Comparison of ENCODE assay signal across 8 cellular contexts in the genomic region with DNA sequence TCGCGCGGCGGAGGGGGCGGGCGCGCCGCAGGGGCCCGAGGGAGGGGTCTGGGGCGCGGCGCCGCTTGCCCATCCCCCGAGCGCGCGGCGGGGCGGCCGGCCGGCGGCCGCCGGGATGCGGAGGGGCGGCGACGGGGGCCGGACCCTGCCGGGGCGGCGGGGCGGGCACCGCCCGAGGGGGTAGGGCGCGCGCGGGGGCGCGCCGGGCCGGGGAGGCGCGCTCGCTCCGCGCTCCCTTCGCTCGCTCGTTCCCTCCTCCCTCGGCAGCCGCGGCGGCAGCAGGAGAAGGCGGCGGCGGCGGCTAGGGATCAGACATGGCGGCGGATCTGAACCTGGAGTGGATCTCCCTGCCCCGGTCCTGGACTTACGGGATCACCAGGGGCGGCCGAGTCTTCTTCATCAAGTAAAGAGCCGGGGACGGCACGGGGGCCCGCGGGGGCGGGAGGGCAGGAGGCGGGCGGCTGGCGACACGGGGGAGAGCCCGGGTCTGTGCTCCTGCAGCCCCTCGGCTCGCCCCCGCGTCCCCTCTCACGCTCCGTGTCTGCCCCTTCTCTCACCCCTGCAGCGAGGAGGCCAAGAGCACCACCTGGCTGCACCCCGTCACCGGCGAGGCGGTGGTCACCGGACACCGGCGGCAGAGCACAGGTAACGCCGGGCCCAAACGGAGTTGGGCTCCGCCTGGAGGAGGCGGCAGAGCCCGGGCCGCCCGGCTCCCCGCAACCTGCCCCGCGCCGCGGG. TPM values are rescaled to one million over a fixed set of nuclear protein-coding genes. Genes with fewer than 3 reads are reported as not detected.
DNase-seq lines count a peak whose midpoint lies in the region; ATAC-seq and TF ChIP-seq lines count a peak whose summit lies in the region.

A gene with protein sequence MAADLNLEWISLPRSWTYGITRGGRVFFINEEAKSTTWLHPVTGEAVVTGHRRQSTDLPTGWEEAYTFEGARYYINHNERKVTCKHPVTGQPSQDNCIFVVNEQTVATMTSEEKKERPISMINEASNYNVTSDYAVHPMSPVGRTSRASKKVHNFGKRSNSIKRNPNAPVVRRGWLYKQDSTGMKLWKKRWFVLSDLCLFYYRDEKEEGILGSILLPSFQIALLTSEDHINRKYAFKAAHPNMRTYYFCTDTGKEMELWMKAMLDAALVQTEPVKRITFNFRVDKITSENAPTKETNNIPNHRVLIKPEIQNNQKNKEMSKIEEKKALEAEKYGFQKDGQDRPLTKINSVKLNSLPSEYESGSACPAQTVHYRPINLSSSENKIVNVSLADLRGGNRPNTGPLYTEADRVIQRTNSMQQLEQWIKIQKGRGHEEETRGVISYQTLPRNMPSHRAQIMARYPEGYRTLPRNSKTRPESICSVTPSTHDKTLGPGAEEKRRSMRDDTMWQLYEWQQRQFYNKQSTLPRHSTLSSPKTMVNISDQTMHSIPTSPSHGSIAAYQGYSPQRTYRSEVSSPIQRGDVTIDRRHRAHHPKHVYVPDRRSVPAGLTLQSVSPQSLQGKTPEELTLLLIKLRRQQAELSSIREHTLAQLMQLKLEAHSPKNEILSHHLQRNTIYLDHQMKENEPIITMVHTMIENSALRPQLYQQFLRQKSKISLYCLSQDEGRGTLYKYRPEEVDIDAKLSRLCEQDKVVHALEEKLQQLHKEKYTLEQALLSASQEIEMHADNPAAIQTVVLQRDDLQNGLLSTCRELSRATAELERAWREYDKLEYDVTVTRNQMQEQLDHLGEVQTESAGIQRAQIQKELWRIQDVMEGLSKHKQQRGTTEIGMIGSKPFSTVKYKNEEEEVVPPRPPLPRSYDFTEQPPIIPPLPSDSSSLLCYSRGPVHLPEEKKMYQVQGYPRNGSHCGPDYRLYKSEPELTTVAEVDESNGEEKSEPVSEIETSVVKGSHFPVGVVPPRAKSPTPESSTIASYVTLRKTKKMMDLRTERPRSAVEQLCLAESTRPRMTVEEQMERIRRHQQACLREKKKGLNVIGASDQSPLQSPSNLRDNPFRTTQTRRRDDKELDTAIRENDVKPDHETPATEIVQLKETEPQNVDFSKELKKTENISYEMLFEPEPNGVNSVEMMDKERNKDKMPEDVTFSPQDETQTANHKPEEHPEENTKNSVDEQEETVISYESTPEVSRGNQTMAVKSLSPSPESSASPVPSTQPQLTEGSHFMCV (plus strand): TSS at position 248 of the 738 bp plus-strand sequence. CDS start 67 bp downstream, at position 315.

- peak within 1 kb of the TSS; percentile 81 for H3K27ac ChIP-seq in layer of hippocampus (ENCODE audit: low read depth, low read length)

- peaks cover 5% of the 10 kb centered on the region for H3K27me3 Mint-ChIP-seq in WTC11 (ENCODE audit: low read depth)

- CTCF ChIA-PET in WTC11 (lab: Charles Lee), result interaction anchor here (1.9 kb wide), 1 partner anchor 57 kb away, joined by 5 read pairs; no protein-coding TSS in a partner anchor

- DNase-seq in AG20443 (ENCODE audit: low spot score) (peak; percentile 95), GM19240 (ENCODE audit: insufficient read length, low spot score) (peak; percentile 10), NCI-H2029 (lab: John Stamatoyannopoulos, UW) (peak; percentile 54), WTC11 (ENCODE audit: low spot score) (peak; percentile 75), dermis blood vessel endothelial cell (peak; percentile 67)
- DNase-seq in stimulated activated CD4-positive, alpha-beta T cell treated with anti-CD3 and anti-CD28 coated beads, Interleukin-12 subunit alpha, Interleukin-12 subunit beta, amount 100 ng/mL, for 48 hours (ENCODE audit: low read depth in 2 of 3, low spot score in 1 of 3), result peak in 2 of 3 donors; percentile 24 to 32

- peak within 1 kb of the TSS; percentile 91 for H3K4me3 Mint-ChIP-seq in WTC11

- peaks cover 41% of the 10 kb centered on the region for H3K4me1 Mint-ChIP-seq in WTC11

- H3K27me3 ChIP-seq in layer of hippocampus (ENCODE audit: control insufficient read depth, insufficient read depth, low read length), result no peaks in the 10 kb centered on the region

- peaks cover 39% of the 10 kb centered on the region for H3K36me3 Mint-ChIP-seq in WTC11

- ATAC-seq in WTC11 (peak; percentile 77), GM21717 (IDR thresholded peaks at IDR 0.05; ENCODE audit: unreplicated experiment) (no peak)

- H3K27ac Mint-ChIP-seq in WTC11, result peak within 1 kb of the TSS; percentile 98

- no peak for TF ChIP-seq CTCF in WTC11 (IDR thresholded peaks at IDR 0.05)

- peaks cover 27% of the 10 kb centered on the region for H3K9me3 Mint-ChIP-seq in WTC11

- POLR2A ChIA-PET in WTC11 (lab: Charles Lee), result no interaction called here

TF ChIP-seq in WTC11, 78 proteins besides CTCF, POLR2A, EP300 and RAD21:
- TF ChIP-seq PRRX2 (CRISPR knock-in tag; IDR thresholded peaks at IDR 0.05) (0 out of 2 replicates have a peak, but pooled peaks have one; percentile 54), RELA (CRISPR knock-in tag; IDR thresholded peaks at IDR 0.05; ENCODE audit: borderline replicate concordance) (no peak), ZNF219 (CRISPR knock-in tag; IDR thresholded peaks at IDR 0.05; ENCODE audit: borderline replicate concordance) (0 out of 2 replicates have a peak, but pooled peaks have one; percentile 5), ZNF138 (CRISPR knock-in tag; conservative IDR thresholded peaks at IDR 0.05) (no peak), KAT7 (CRISPR knock-in tag; IDR thresholded peaks at IDR 0.05; ENCODE audit: borderline replicate concordance) (0 out of 2 replicates have a peak, but pooled peaks have one; percentile 22), ZNF232 (CRISPR knock-in tag; IDR thresholded peaks at IDR 0.05) (peak; percentile 10; the same call in 1 of the 2 replicates), FOXP1 (CRISPR knock-in tag; IDR thresholded peaks at IDR 0.05; ENCODE audit: borderline replicate concordance) (no peak), TCF7 (CRISPR knock-in tag; IDR thresholded peaks at IDR 0.05; ENCODE audit: low read depth) (peak; percentile 43; the same call in 1 of the 2 replicates), IRF2 (CRISPR knock-in tag; IDR thresholded peaks at IDR 0.05; ENCODE audit: borderline replicate concordance, low read depth) (no peak)
- TF ChIP-seq, protein P1, sequence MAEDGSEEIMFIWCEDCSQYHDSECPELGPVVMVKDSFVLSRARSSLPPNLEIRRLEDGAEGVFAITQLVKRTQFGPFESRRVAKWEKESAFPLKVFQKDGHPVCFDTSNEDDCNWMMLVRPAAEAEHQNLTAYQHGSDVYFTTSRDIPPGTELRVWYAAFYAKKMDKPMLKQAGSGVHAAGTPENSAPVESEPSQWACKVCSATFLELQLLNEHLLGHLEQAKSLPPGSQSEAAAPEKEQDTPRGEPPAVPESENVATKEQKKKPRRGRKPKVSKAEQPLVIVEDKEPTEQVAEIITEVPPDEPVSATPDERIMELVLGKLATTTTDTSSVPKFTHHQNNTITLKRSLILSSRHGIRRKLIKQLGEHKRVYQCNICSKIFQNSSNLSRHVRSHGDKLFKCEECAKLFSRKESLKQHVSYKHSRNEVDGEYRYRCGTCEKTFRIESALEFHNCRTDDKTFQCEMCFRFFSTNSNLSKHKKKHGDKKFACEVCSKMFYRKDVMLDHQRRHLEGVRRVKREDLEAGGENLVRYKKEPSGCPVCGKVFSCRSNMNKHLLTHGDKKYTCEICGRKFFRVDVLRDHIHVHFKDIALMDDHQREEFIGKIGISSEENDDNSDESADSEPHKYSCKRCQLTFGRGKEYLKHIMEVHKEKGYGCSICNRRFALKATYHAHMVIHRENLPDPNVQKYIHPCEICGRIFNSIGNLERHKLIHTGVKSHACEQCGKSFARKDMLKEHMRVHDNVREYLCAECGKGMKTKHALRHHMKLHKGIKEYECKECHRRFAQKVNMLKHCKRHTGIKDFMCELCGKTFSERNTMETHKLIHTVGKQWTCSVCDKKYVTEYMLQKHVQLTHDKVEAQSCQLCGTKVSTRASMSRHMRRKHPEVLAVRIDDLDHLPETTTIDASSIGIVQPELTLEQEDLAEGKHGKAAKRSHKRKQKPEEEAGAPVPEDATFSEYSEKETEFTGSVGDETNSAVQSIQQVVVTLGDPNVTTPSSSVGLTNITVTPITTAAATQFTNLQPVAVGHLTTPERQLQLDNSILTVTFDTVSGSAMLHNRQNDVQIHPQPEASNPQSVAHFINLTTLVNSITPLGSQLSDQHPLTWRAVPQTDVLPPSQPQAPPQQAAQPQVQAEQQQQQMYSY (CRISPR knock-in tag; IDR thresholded peaks at IDR 0.05), result peak; percentile 71

RNA-seq across cellular contexts. Expression of the gene that starts here (rescaled TPM):
- 53.4 to 61.1 TPM (median 57.1 TPM) in 3 replicates for total RNA-seq in WTC11 (2021)
- total RNA-seq in dermis blood vessel endothelial cell, result 12.8 and 13.8 TPM in 2 replicates

Comparison
In these comparisons a context has a peak if more than half of its experiments do, and no peak if none do; other contexts are left out.
1. DNase-seq: peak in every context shown above with its lines; median percentile 95 in AG20443; 75 in WTC11; 67 in dermis blood vessel endothelial cell; 54 in NCI-H2029; 28 in stimulated activated CD4-positive, alpha-beta T cell treated with anti-CD3 and anti-CD28 coated beads, Interleukin-12 subunit alpha, Interleukin-12 subunit beta, amount 100 ng/mL, for 48 hours; 10 in GM19240.